ENCODE assay signal across 1 cellular context in the genomic region with DNA sequence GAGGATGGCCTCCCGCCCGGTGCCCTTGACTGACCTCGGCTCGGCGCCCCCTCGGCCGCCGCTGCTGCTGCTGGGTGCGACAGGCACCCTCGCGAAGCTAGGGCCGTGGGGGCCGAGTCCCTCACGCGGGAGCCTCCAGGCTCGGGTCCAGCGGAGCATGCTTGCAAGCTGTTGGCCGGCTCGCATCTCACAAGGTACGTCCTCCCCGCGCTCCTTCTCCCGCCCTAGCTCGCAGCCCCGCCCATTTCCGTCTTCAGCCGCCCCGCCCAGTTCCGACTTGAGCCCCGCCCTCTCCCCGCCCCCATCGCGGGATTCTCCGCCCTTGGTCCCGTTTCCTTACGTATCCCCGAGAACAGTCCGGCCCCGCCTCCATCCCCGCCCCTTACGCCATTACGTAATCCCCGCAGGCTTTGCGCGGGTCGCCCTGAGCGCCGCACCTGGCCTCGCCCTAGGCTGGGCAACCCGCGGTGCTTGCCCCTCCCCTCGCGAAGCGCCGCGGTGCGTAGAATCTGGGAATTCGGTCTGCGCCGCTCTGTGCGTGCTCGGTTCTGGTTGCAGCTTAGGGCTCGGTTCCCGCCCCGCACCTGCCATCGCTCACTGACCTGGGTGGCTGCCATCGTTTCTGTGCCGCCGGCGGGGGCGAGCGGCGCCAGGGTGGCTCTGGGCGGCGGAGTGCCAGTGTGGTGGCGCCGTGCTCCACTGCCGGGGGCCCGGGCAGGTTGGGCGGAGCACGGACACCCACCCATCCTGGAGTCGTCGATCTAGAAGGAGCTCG.
A peak's percentile ranks its signal among the peaks of the same experiment; 100 is the strongest.
TF ChIP-seq lines count a peak whose summit lies in the region.

A gene with protein sequence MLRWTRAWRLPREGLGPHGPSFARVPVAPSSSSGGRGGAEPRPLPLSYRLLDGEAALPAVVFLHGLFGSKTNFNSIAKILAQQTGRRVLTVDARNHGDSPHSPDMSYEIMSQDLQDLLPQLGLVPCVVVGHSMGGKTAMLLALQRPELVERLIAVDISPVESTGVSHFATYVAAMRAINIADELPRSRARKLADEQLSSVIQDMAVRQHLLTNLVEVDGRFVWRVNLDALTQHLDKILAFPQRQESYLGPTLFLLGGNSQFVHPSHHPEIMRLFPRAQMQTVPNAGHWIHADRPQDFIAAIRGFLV (minus strand): TSS at position 191 of the 775 bp plus-strand sequence. CDS start 32 bp downstream, at position 159.

TF ChIP-seq in K562, 482 proteins besides CTCF, POLR2A, EP300 and RAD21 (continued from another document and continues in another):
- peak; percentile 93 for TF ChIP-seq MGA (IDR thresholded peaks at IDR 0.05)
- TF ChIP-seq, protein P1, sequence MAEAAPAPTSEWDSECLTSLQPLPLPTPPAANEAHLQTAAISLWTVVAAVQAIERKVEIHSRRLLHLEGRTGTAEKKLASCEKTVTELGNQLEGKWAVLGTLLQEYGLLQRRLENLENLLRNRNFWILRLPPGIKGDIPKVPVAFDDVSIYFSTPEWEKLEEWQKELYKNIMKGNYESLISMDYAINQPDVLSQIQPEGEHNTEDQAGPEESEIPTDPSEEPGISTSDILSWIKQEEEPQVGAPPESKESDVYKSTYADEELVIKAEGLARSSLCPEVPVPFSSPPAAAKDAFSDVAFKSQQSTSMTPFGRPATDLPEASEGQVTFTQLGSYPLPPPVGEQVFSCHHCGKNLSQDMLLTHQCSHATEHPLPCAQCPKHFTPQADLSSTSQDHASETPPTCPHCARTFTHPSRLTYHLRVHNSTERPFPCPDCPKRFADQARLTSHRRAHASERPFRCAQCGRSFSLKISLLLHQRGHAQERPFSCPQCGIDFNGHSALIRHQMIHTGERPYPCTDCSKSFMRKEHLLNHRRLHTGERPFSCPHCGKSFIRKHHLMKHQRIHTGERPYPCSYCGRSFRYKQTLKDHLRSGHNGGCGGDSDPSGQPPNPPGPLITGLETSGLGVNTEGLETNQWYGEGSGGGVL (CRISPR knock-in tag; IDR thresholded peaks at IDR 0.05), result no peak
- TF ChIP-seq WHSC1 (IDR thresholded peaks at IDR 0.05; ENCODE audit: low read length), result no peak
- 0 out of 2 replicates have a peak, but pooled peaks have one; percentile 36 for TF ChIP-seq ELF4 (CRISPR knock-in tag; IDR thresholded peaks at IDR 0.05)
- TF ChIP-seq FOXA1 (IDR thresholded peaks at IDR 0.05; ENCODE audit: borderline replicate concordance), result no peak
- TF ChIP-seq PHF8 (IDR thresholded peaks at IDR 0.05; ENCODE audit: borderline replicate concordance, low read length), result peak; percentile 85; the same call in 1 of the 2 replicates
- no peak for TF ChIP-seq BCOR (IDR thresholded peaks at IDR 0.05)
- no peak for TF ChIP-seq HNRNPK (IDR thresholded peaks at IDR 0.05; ENCODE audit: low read depth, low read length, poor library complexity, severe bottlenecking)
- TF ChIP-seq TEAD4 (IDR thresholded peaks at IDR 0.05; ENCODE audit: low read length), result 0 out of 2 replicates have a peak, but pooled peaks have one; percentile 11
- no peak for TF ChIP-seq TEAD4 (CRISPR knock-in tag; IDR thresholded peaks at IDR 0.05; ENCODE audit: borderline replicate concordance)
- 0 out of 2 replicates have a peak, but pooled peaks have one; percentile 23 for TF ChIP-seq ZBTB49 (CRISPR knock-in tag; IDR thresholded peaks at IDR 0.05; ENCODE audit: borderline replicate concordance)
- TF ChIP-seq NCOA1 (IDR thresholded peaks at IDR 0.05; ENCODE audit: low read depth), result no peak; the same call in 1 of the 2 replicates
- no peak for TF ChIP-seq DIDO1 (tag; IDR thresholded peaks at IDR 0.05; ENCODE audit: low read depth)
- TF ChIP-seq ZMIZ1 (IDR thresholded peaks at IDR 0.05; ENCODE audit: low read depth in 2 of 2, low read length in 2 of 2), result 0 out of 4 replicates have a peak, but pooled peaks of 1 of the 2 experiments have one; percentile 36
- TF ChIP-seq PTTG1 (tag; IDR thresholded peaks at IDR 0.05; ENCODE audit: low read depth), result no peak
- peak; percentile 37; the same call in 1 of the 2 replicates for TF ChIP-seq TAF7 (tag; IDR thresholded peaks at IDR 0.05)
- no peak for TF ChIP-seq SRSF9 (IDR thresholded peaks at IDR 0.05; ENCODE audit: borderline replicate concordance, low read depth, low read length)
- no peak; the same call in 1 of the 2 replicates for TF ChIP-seq ZNF134 (CRISPR knock-in tag; conservative IDR thresholded peaks at IDR 0.05)
- no peak for TF ChIP-seq BRCA1 (IDR thresholded peaks at IDR 0.05)
- TF ChIP-seq BRCA1 (CRISPR knock-in tag; IDR thresholded peaks at IDR 0.05), result no peak
- 0 out of 2 replicates have a peak, but pooled peaks have one; percentile 56 for TF ChIP-seq ZNF764 (CRISPR knock-in tag; IDR thresholded peaks at IDR 0.05; ENCODE audit: low read depth)
- TF ChIP-seq ATF1 (CRISPR knock-in tag; IDR thresholded peaks at IDR 0.05), result 0 out of 2 replicates have a peak, but pooled peaks have one; percentile 29
- TF ChIP-seq ATF1 (tag; IDR thresholded peaks at IDR 0.05), result peak; percentile 80
- no peak for TF ChIP-seq COPS2 (conservative IDR thresholded peaks at IDR 0.05)
- TF ChIP-seq E2F3 (CRISPR knock-in tag; IDR thresholded peaks at IDR 0.05), result peak; percentile 68
- TF ChIP-seq ZNF277 (CRISPR knock-in tag; IDR thresholded peaks at IDR 0.05; ENCODE audit: borderline replicate concordance), result 0 out of 2 replicates have a peak, but pooled peaks have one; percentile 51
- 0 out of 2 replicates have a peak, but pooled peaks have one; percentile 68 for TF ChIP-seq OTX1 (CRISPR knock-in tag; IDR thresholded peaks at IDR 0.05)
